12 cellular contexts compared by ENCODE assay signal in genomic region chr12:65532744-65533143, GRCh38.
DNase-seq lines count a peak whose midpoint lies in the region; ATAC-seq and TF ChIP-seq lines count a peak whose summit lies in the region.
"Had no signal": no experiment of that assay in that cellular context is flagged by ENCODE, and none has a peak within 500 bp of the region (broad histone marks: within the 10 kb centered on the region; RNA-seq: fewer than 3 reads in every experiment).

No MANE protein-coding gene starts in this region.

- TF ChIP-seq CTCF in BJ (IDR thresholded peaks at IDR 0.05; ENCODE audit: insufficient read depth, low read depth, low read length), result no peak
- no peak for TF ChIP-seq CTCF in WTC11 (IDR thresholded peaks at IDR 0.05)
- no peak for TF ChIP-seq CTCF in CD8-positive, alpha-beta T cell (IDR thresholded peaks at IDR 0.05)
- TF ChIP-seq CTCF in spleen (IDR thresholded peaks at IDR 0.05 in 8 of 11, conservative IDR thresholded peaks at IDR 0.05 in 3 of 11), result no peak

- H3K36me3 ChIP-seq in BJ (ENCODE audit: control insufficient read depth, insufficient read depth, low read length), result no peaks in the 10 kb centered on the region
- H3K36me3 ChIP-seq in CD8-positive, alpha-beta T cell (ENCODE audit: insufficient read depth, low read length), result no peaks in the 10 kb centered on the region
- H3K36me3 ChIP-seq in spleen, result no peaks in the 10 kb centered on the region
- H3K36me3 ChIP-seq: HAP-1 had no signal

- H3K27me3 Mint-ChIP-seq in WTC11 (ENCODE audit: low read depth), result no peaks in the 10 kb centered on the region; the same call in 1 of the 2 replicates
- peaks cover 2% of the 10 kb centered on the region for H3K27me3 Mint-ChIP-seq in CD8-positive, alpha-beta T cell (ENCODE audit: low read depth)
- H3K27me3 Mint-ChIP-seq in activated T-cell treated with anti-CD3 and anti-CD28 coated beads, Interleukin-2, amount 50 U/mL, for 4 hours (ENCODE audit: low read depth), result peaks cover 4% of the 10 kb centered on the region

- no peaks in the 10 kb centered on the region for H3K4me1 ChIP-seq in CD8-positive, alpha-beta T cell (ENCODE audit: insufficient read depth, low read length)
- H3K4me1 ChIP-seq in spleen, result no peaks in the 10 kb centered on the region
- H3K4me1 ChIP-seq: HAP-1 had no signal

- H3K27ac Mint-ChIP-seq in WTC11, result no peak overlapping the region
- H3K27ac Mint-ChIP-seq in CD8-positive, alpha-beta T cell, result no peak overlapping the region

- 71 to 91% (median 85%) methylated on average over 5 of the region's 5 CpGs for WGBS in spleen, 5 donors

- intact Hi-C loops in CD8-positive, alpha-beta T cell (cut with DNase I, micrococcal nuclease), result no loop called here
- intact Hi-C loops in spleen (cut with DNase I; ENCODE audit: low total_unique reads), result no loop called here

- no peak overlapping the region for H3K4me3 Mint-ChIP-seq in WTC11
- H3K4me3 Mint-ChIP-seq in CD8-positive, alpha-beta T cell, result no peak overlapping the region
- H3K4me3 Mint-ChIP-seq in activated T-cell treated with anti-CD3 and anti-CD28 coated beads, Interleukin-2, amount 50 U/mL, for 4 hours, result no peak overlapping the region

- DNase-seq in BJ (ENCODE audit: low read depth), result peak; percentile 79
- DNase-seq in HT1080 (ENCODE audit: low read depth), result peak; percentile 85
- DNase-seq in WTC11 (ENCODE audit: low spot score), result no peak
- DNase-seq in left kidney (ENCODE audit: low read depth, low spot score), result peak; percentile 53
- no peak for DNase-seq in CD8-positive, alpha-beta T cell
- no peak for DNase-seq in nucleus accumbens (lab: John Stamatoyannopoulos, UW)
- DNase-seq in spleen, result no peak
- DNase-seq in activated T-cell treated with anti-CD3 and anti-CD28 coated beads, Interleukin-2, amount 50 U/mL, for 4 hours, result no peak
- DNase-seq: activated T-cell treated with anti-CD3 and anti-CD28 coated beads, Interleukin-2, amount 50 U/mL, for 48 hours; cortex of kidney; T-helper 9 cell had no signal

- peaks cover 1% of the 10 kb centered on the region; the same call in 1 of the 2 replicates for H3K9me3 Mint-ChIP-seq in WTC11
- H3K9me3 Mint-ChIP-seq in CD8-positive, alpha-beta T cell, result no peaks in the 10 kb centered on the region
- H3K9me3 Mint-ChIP-seq in activated T-cell treated with anti-CD3 and anti-CD28 coated beads, Interleukin-2, amount 50 U/mL, for 4 hours, result peaks cover 1% of the 10 kb centered on the region

- CTCF ChIA-PET in BJ (lab: Yijun Ruan, JAX) (interaction anchor here (0.6 to 1.8 kb wide), 3 partner anchors 10 to 166 kb away, joined by 3 to 4 read pairs (median 3); no protein-coding TSS in a partner anchor), WTC11 (lab: Charles Lee) (interaction anchor here (0.8 to 1.5 kb wide), 4 partner anchors 14 to 70 kb away, joined by 3 to 7 read pairs (median 4); no protein-coding TSS in a partner anchor)
- CTCF ChIA-PET in CD8-positive, alpha-beta T cell (lab: Charles Lee), result interaction anchor here (0.9 kb wide), 1 partner anchor 24 kb away, joined by 3 read pairs; no protein-coding TSS in a partner anchor

- no peak overlapping the region for H3K27ac ChIP-seq in CD8-positive, alpha-beta T cell (ENCODE audit: low read depth, low read length)
- H3K27ac ChIP-seq in spleen, result no peak overlapping the region

- H3K9me3 ChIP-seq in CD8-positive, alpha-beta T cell (ENCODE audit: low read length), result no peaks in the 10 kb centered on the region
- H3K9me3 ChIP-seq in spleen, result peaks cover 0 to 8% (median 0%) of the 10 kb centered on the region in 8 donors
- H3K9me3 ChIP-seq: HAP-1 had no signal

- H3K36me3 Mint-ChIP-seq in WTC11, result no peaks in the 10 kb centered on the region; the same call in 1 of the 2 replicates
- H3K36me3 Mint-ChIP-seq in CD8-positive, alpha-beta T cell, result no peaks in the 10 kb centered on the region
- H3K36me3 Mint-ChIP-seq in activated T-cell treated with anti-CD3 and anti-CD28 coated beads, Interleukin-2, amount 50 U/mL, for 4 hours (ENCODE audit: insufficient read depth), result no peaks in the 10 kb centered on the region

- peak; percentile 61 for ATAC-seq in WTC11
- no peak for ATAC-seq in CD8-positive, alpha-beta T cell
- ATAC-seq in activated T-cell treated with anti-CD3 and anti-CD28 coated beads, Interleukin-2, amount 50 U/mL, for 4 hours, result no peak

- TF ChIP-seq POLR2A in spleen (IDR thresholded peaks at IDR 0.05), result no peak

- H3K4me1 Mint-ChIP-seq in WTC11, result peaks cover 40% of the 10 kb centered on the region
- no peaks in the 10 kb centered on the region for H3K4me1 Mint-ChIP-seq in CD8-positive, alpha-beta T cell (ENCODE audit: low read depth)
- H3K4me1 Mint-ChIP-seq in activated T-cell treated with anti-CD3 and anti-CD28 coated beads, Interleukin-2, amount 50 U/mL, for 4 hours (ENCODE audit: low read depth), result no peaks in the 10 kb centered on the region

- POLR2A ChIA-PET in BJ (lab: Charles Lee), result interaction anchor here (0.6 to 1.4 kb wide), 2 partner anchors 33 to 187 kb away, joined by 7 to 11 read pairs; no protein-coding TSS in a partner anchor
- POLR2A ChIA-PET in WTC11 (lab: Charles Lee), result no interaction called here
- POLR2A ChIA-PET in CD8-positive, alpha-beta T cell (lab: Charles Lee), result no interaction called here

- H3K27me3 ChIP-seq in BJ (ENCODE audit: control insufficient read depth, insufficient read depth, low read length) (no peaks in the 10 kb centered on the region), spleen (replicated peaks in 1 of 7) (no peaks in the 10 kb centered on the region)
- H3K27me3 ChIP-seq in CD8-positive, alpha-beta T cell (ENCODE audit: insufficient read depth, low read length), result no peaks in the 10 kb centered on the region

- H3K4me3 ChIP-seq in BJ (ENCODE audit: low read depth, low read length) (no peak overlapping the region), spleen (no peak overlapping the region)
- H3K4me3 ChIP-seq in CD8-positive, alpha-beta T cell (ENCODE audit: low read depth, low read length), result no peak overlapping the region
- H3K4me3 ChIP-seq: HAP-1 had no signal

TF ChIP-seq in WTC11, 78 proteins besides CTCF, POLR2A, EP300 and RAD21 (continues in another document):
- TF ChIP-seq PRRX2 (CRISPR knock-in tag; IDR thresholded peaks at IDR 0.05), result no peak
- TF ChIP-seq ZNF425 (CRISPR knock-in tag; conservative IDR thresholded peaks at IDR 0.05), result no peak
- TF ChIP-seq ATF1 (CRISPR knock-in tag; IDR thresholded peaks at IDR 0.05), result no peak
- TF ChIP-seq CBFB (CRISPR knock-in tag; IDR thresholded peaks at IDR 0.05; ENCODE audit: low read depth), result no peak
- TF ChIP-seq AR (CRISPR knock-in tag; IDR thresholded peaks at IDR 0.05), result no peak
- TF ChIP-seq IRF1 (CRISPR knock-in tag; IDR thresholded peaks at IDR 0.05), result no peak

Comparison
In these comparisons a context has a peak if more than half of its experiments do, and no peak if none do; other contexts are left out.
1. DNase-seq: peak in BJ (single experiment), HT1080 (single experiment) and left kidney (single experiment); none in WTC11 (single experiment), CD8-positive, alpha-beta T cell (0 of 7), nucleus accumbens (0 of 56), spleen (single experiment) and activated T-cell treated with anti-CD3 and anti-CD28 coated beads, Interleukin-2, amount 50 U/mL, for 4 hours (single experiment).